1 cellular context compared by ENCODE assay signal in the genomic region with DNA sequence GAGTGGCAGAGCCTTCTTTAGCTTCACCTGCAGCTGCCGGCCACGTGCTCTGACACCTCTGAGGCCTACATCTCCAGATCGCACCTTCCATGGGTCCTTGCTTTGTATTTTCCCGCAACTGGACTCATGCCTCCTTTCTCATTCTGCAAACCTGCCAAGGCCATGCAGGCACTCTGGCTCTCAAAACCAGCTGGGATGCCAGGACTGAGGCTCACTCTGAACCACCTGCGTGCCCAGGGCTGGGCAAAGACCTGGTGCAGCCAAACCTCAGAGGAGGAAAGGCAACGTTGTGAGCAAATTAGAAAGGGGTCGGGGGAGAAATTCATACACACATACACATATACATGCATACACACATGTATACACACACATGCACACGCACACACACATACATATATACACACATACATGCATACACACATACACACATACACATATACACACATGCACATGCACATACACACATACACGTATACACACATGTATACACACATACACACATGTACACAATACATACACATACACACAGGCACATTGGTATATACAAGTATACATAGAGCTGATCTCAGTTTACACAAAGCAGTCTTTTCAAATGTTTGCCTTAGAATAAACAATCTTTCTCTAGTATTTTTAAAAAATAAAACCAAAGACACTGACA.
TF ChIP-seq lines count a peak whose summit lies in the region.

No MANE protein-coding gene starts in this region.

TF ChIP-seq in HEK293T, 16 proteins besides CTCF, POLR2A, EP300 and RAD21 (continued from another document):
- TF ChIP-seq ARNT (IDR thresholded peaks at IDR 0.05) (no peak), ELF4 (IDR thresholded peaks at IDR 0.05) (no peak), NFRKB (IDR thresholded peaks at IDR 0.05) (no peak)
TF ChIP-seq in HEK293T: peak in this region for 0.
